ENCODE assay signal across 21 cellular contexts in genomic region chr10:97960269-97960869, GRCh38.
"Had no signal": no experiment of that assay in that cellular context is flagged by ENCODE, and none has a peak within 500 bp of the region (broad histone marks: within the 10 kb centered on the region; RNA-seq: fewer than 3 reads in every experiment).

No MANE protein-coding gene starts in this region.

- H3K4me1 ChIP-seq: foreskin keratinocyte, pancreas, suprapubic skin, thyroid gland, uterus had no signal

- H3K79me2 ChIP-seq: hepatocyte had no signal

- H2AFZ ChIP-seq: hepatocyte had no signal

- H3K4me2 ChIP-seq: hepatocyte, smooth muscle cell had no signal

- ATAC-seq: foreskin keratinocyte; left colon; naive thymus-derived CD8-positive, alpha-beta T cell; pancreas; right cardiac atrium; stimulated activated effector memory CD8-positive, alpha-beta T cell treated with anti-CD3 and anti-CD28 coated beads, Interleukin-12 subunit alpha, Interleukin-12 subunit beta, amount 100 ng/mL, for 72 hours; stimulated activated naive CD8-positive, alpha-beta T cell treated with anti-CD3 and anti-CD28 coated beads, Interleukin-15, Interleukin-2, amounts not matched to agents 100 U/mL and 50 U/mL, for 24 hours had no signal

- H3K36me3 ChIP-seq: pancreas, suprapubic skin, thyroid gland, uterus had no signal

- H3K4me3 ChIP-seq: coronary artery, hepatocyte, pancreas, smooth muscle cell, suprapubic skin, thyroid gland, uterus had no signal

- DNase-seq: effector CD4-positive, alpha-beta T cell; endodermal cell; erythroblast; foreskin keratinocyte; head of caudate nucleus; left colon; naive thymus-derived CD8-positive, alpha-beta T cell; nucleus accumbens; pancreas; right cardiac atrium; stimulated activated CD4-positive, alpha-beta T cell treated with anti-CD3 and anti-CD28 coated beads, Interleukin-4, amount 100 ng/mL, for 1 hour; stimulated activated CD8-positive, alpha-beta memory T cell treated with anti-CD3 and anti-CD28 coated beads, Interleukin-4, amount 100 ng/mL, for 48 hours; stimulated activated naive CD8-positive, alpha-beta T cell treated with anti-CD3 and anti-CD28 coated beads, Interleukin-15, Interleukin-2, amounts not matched to agents 100 U/mL and 50 U/mL, for 24 hours; thyroid gland; uterus had no signal

- H3K27ac ChIP-seq: coronary artery, foreskin keratinocyte, hepatocyte, pancreas, suprapubic skin, thyroid gland, uterus had no signal

- FAIRE-seq: endothelial cell of umbilical vein, pancreas had no signal

- H3K27me3 ChIP-seq: pancreas, thyroid gland, uterus had no signal

- H3K9me3 ChIP-seq: pancreas, suprapubic skin, thyroid gland, uterus had no signal
